1 cellular context compared by ENCODE assay signal in genomic region chr15:101447168-101447533, GRCh38.
TF ChIP-seq lines count a peak whose summit lies in the region.

No MANE protein-coding gene starts in this region.

TF ChIP-seq in HepG2, 621 proteins besides CTCF, POLR2A, EP300 and RAD21 (continued from another document):
- TF ChIP-seq, protein P1, sequence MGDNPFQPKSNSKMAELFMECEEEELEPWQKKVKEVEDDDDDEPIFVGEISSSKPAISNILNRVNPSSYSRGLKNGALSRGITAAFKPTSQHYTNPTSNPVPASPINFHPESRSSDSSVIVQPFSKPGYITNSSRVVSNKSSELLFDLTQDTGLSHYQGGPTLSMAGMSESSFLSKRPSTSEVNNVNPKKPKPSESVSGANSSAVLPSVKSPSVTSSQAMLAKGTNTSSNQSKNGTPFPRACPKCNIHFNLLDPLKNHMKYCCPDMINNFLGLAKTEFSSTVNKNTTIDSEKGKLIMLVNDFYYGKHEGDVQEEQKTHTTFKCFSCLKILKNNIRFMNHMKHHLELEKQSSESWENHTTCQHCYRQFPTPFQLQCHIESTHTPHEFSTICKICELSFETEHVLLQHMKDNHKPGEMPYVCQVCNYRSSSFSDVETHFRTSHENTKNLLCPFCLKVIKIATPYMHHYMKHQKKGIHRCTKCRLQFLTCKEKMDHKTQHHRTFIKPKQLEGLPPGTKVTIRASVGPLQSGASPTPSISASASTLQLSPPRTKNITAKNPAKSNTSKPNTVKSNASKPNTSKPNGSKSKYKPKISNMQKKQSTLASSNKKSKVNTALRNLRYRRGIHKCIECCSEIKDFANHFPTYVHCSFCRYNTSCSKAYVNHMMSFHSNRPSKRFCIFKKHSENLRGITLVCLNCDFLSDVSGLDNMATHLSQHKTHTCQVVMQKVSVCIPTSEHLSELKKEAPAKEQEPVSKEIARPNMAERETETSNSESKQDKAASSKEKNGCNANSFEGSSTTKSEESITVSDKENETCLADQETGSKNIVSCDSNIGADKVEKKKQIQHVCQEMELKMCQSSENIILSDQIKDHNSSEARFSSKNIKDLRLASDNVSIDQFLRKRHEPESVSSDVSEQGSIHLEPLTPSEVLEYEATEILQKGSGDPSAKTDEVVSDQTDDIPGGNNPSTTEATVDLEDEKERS (CRISPR knock-in tag; IDR thresholded peaks at IDR 0.05), result peak; percentile 34; the same call in 1 of the 2 replicates
- TF ChIP-seq ETV5 (CRISPR knock-in tag; IDR thresholded peaks at IDR 0.05; ENCODE audit: borderline replicate concordance) (0 out of 2 replicates have a peak, but pooled peaks have one; percentile 5), U2AF1 (optimal IDR thresholded peaks at IDR 0.05; ENCODE audit: low read depth, low read length) (peak; percentile 56), ZNF629 (CRISPR knock-in tag; conservative IDR thresholded peaks at IDR 0.05) (peak; percentile 99), GABPB1 (CRISPR knock-in tag; IDR thresholded peaks at IDR 0.05) (0 out of 2 replicates have a peak, but pooled peaks have one; percentile 4), ZNF160 (CRISPR knock-in tag; IDR thresholded peaks at IDR 0.05) (0 out of 2 replicates have a peak, but pooled peaks have one; percentile 12), HES4 (CRISPR knock-in tag; IDR thresholded peaks at IDR 0.05; ENCODE audit: borderline replicate concordance) (0 out of 2 replicates have a peak, but pooled peaks have one; percentile 26), ZNF598 (CRISPR knock-in tag; IDR thresholded peaks at IDR 0.05; ENCODE audit: borderline replicate concordance) (0 out of 2 replicates have a peak, but pooled peaks have one; percentile 46), RCOR2 (CRISPR knock-in tag; IDR thresholded peaks at IDR 0.05) (peak; percentile 58; the same call in 1 of the 2 replicates), KDM3A (CRISPR knock-in tag; IDR thresholded peaks at IDR 0.05; ENCODE audit: low read depth) (0 out of 2 replicates have a peak, but pooled peaks have one; percentile 13), IKZF4 (CRISPR knock-in tag; IDR thresholded peaks at IDR 0.05; ENCODE audit: borderline replicate concordance, low read depth, not compliant biosample characterization) (peak; percentile 42), ZNF274 (CRISPR knock-in tag; IDR thresholded peaks at IDR 0.05) (peak; percentile 51; the same call in 1 of the 2 replicates), RXRA (CRISPR knock-in tag; IDR thresholded peaks at IDR 0.05) (0 out of 2 replicates have a peak, but pooled peaks have one; percentile 9), ZBTB20 (CRISPR knock-in tag; IDR thresholded peaks at IDR 0.05; ENCODE audit: borderline replicate concordance, low read depth) (no peak), CHD4 (IDR thresholded peaks at IDR 0.05; ENCODE audit: borderline replicate concordance, low read length) (peak; percentile 96; the same call in 1 of the 2 replicates)
- TF ChIP-seq, protein P2, sequence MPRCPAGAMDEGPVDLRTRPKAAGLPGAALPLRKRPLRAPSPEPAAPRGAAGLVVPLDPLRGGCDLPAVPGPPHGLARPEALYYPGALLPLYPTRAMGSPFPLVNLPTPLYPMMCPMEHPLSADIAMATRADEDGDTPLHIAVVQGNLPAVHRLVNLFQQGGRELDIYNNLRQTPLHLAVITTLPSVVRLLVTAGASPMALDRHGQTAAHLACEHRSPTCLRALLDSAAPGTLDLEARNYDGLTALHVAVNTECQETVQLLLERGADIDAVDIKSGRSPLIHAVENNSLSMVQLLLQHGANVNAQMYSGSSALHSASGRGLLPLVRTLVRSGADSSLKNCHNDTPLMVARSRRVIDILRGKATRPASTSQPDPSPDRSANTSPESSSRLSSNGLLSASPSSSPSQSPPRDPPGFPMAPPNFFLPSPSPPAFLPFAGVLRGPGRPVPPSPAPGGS (CRISPR knock-in tag; IDR thresholded peaks at IDR 0.05), result peak; percentile 70; the same call in 1 of the 2 replicates
